In genomic region chr7:35736725-35737124, GRCh38 we compare ENCODE assay signal across 1 cellular context.
TF ChIP-seq lines count a peak whose summit lies in the region.

No MANE protein-coding gene starts in this region.

TF ChIP-seq in HepG2, 621 proteins besides CTCF, POLR2A, EP300 and RAD21 (continued from another document and continues in another):
- TF ChIP-seq ZNF142 (CRISPR knock-in tag; IDR thresholded peaks at IDR 0.05) (no peak), ZNF747 (CRISPR knock-in tag; IDR thresholded peaks at IDR 0.05; ENCODE audit: borderline replicate concordance) (no peak), DMAP1 (CRISPR knock-in tag; IDR thresholded peaks at IDR 0.05) (no peak), ZNF546 (CRISPR knock-in tag; conservative IDR thresholded peaks at IDR 0.05) (no peak), ZHX1 (CRISPR knock-in tag; IDR thresholded peaks at IDR 0.05; ENCODE audit: low read depth) (no peak), ZNF264 (CRISPR knock-in tag; IDR thresholded peaks at IDR 0.05) (no peak), ZNF382 (CRISPR knock-in tag; IDR thresholded peaks at IDR 0.05; ENCODE audit: borderline replicate concordance) (no peak), ZNF251 (CRISPR knock-in tag; IDR thresholded peaks at IDR 0.05) (no peak), YEATS4 (CRISPR knock-in tag; IDR thresholded peaks at IDR 0.05; ENCODE audit: borderline replicate concordance) (no peak), ZNF34 (CRISPR knock-in tag; IDR thresholded peaks at IDR 0.05; ENCODE audit: borderline replicate concordance) (no peak), KDM5B (CRISPR knock-in tag; IDR thresholded peaks at IDR 0.05; ENCODE audit: borderline replicate concordance) (no peak), ZSCAN9 (CRISPR knock-in tag; IDR thresholded peaks at IDR 0.05; ENCODE audit: borderline replicate concordance) (no peak), RFX1 (IDR thresholded peaks at IDR 0.05) (no peak), ZNF263 (CRISPR knock-in tag; IDR thresholded peaks at IDR 0.05) (no peak), TFE3 (CRISPR knock-in tag; IDR thresholded peaks at IDR 0.05) (no peak), ZNF3 (CRISPR knock-in tag; IDR thresholded peaks at IDR 0.05) (peak; percentile 75; the same call in 1 of the 2 replicates), ZFP41 (CRISPR knock-in tag; IDR thresholded peaks at IDR 0.05; ENCODE audit: borderline replicate concordance) (no peak), CHD2 (IDR thresholded peaks at IDR 0.05; ENCODE audit: low read depth, low read length) (no peak), HIC2 (CRISPR knock-in tag; IDR thresholded peaks at IDR 0.05; ENCODE audit: low read depth) (no peak), TCF7L2 (IDR thresholded peaks at IDR 0.05; ENCODE audit: low read depth, low read length) (no peak), ZNF605 (CRISPR knock-in tag; IDR thresholded peaks at IDR 0.05) (no peak), SNAI1 (CRISPR knock-in tag; IDR thresholded peaks at IDR 0.05; ENCODE audit: borderline replicate concordance) (no peak), ZNF670 (CRISPR knock-in tag; IDR thresholded peaks at IDR 0.05; ENCODE audit: borderline replicate concordance) (no peak), JUNB (CRISPR knock-in tag; IDR thresholded peaks at IDR 0.05; ENCODE audit: borderline replicate concordance) (no peak; the same call in 1 of the 2 replicates), GABPA (IDR thresholded peaks at IDR 0.05; ENCODE audit: low read depth, low read length) (no peak), GABPA (CRISPR knock-in tag; IDR thresholded peaks at IDR 0.05; ENCODE audit: low read depth) (no peak), ATF7-NPFF (CRISPR knock-in tag; IDR thresholded peaks at IDR 0.05; ENCODE audit: low read depth) (no peak), NFE2 (CRISPR knock-in tag; IDR thresholded peaks at IDR 0.05) (no peak), ZNF234 (CRISPR knock-in tag; conservative IDR thresholded peaks at IDR 0.05) (no peak), ZNF484 (CRISPR knock-in tag; IDR thresholded peaks at IDR 0.05; ENCODE audit: borderline replicate concordance, low read depth) (no peak), ZFP36L1 (CRISPR knock-in tag; IDR thresholded peaks at IDR 0.05) (no peak), FOXC1 (CRISPR knock-in tag; IDR thresholded peaks at IDR 0.05; ENCODE audit: borderline replicate concordance) (no peak), HOXA5 (CRISPR knock-in tag; IDR thresholded peaks at IDR 0.05) (no peak), THRA (CRISPR knock-in tag; IDR thresholded peaks at IDR 0.05; ENCODE audit: borderline replicate concordance) (0 out of 2 replicates have a peak, but pooled peaks have one; percentile 38), CREB1 (IDR thresholded peaks at IDR 0.05) (no peak), CREB1 (CRISPR knock-in tag; IDR thresholded peaks at IDR 0.05) (no peak), SP4 (CRISPR knock-in tag; IDR thresholded peaks at IDR 0.05) (no peak), NBN (conservative IDR thresholded peaks at IDR 0.05) (no peak), RBM39 (IDR thresholded peaks at IDR 0.05; ENCODE audit: low read depth, low read length, poor library complexity, severe bottlenecking) (no peak), ZNF652 (CRISPR knock-in tag; IDR thresholded peaks at IDR 0.05; ENCODE audit: borderline replicate concordance, low read depth) (no peak), TEAD2 (CRISPR knock-in tag; IDR thresholded peaks at IDR 0.05) (no peak), ARNT2 (CRISPR knock-in tag; IDR thresholded peaks at IDR 0.05; ENCODE audit: low read depth) (no peak), XRCC5 (optimal IDR thresholded peaks at IDR 0.05; ENCODE audit: low read length) (no peak), ZNF274 (CRISPR knock-in tag; IDR thresholded peaks at IDR 0.05) (no peak), EED (CRISPR knock-in tag; IDR thresholded peaks at IDR 0.05) (no peak), ZNF260 (CRISPR knock-in tag; IDR thresholded peaks at IDR 0.05; ENCODE audit: borderline replicate concordance, low read depth) (no peak), MEIS2 (CRISPR knock-in tag; IDR thresholded peaks at IDR 0.05) (no peak), SNAPC5 (CRISPR knock-in tag; IDR thresholded peaks at IDR 0.05; ENCODE audit: borderline replicate concordance) (no peak), ZNF124 (CRISPR knock-in tag; IDR thresholded peaks at IDR 0.05) (no peak), ZMYM2 (CRISPR knock-in tag; IDR thresholded peaks at IDR 0.05) (no peak), ZNF879 (CRISPR knock-in tag; IDR thresholded peaks at IDR 0.05) (no peak), IRX3 (CRISPR knock-in tag; IDR thresholded peaks at IDR 0.05; ENCODE audit: borderline replicate concordance, low read depth) (no peak), MAX (IDR thresholded peaks at IDR 0.05) (no peak), NR2F1 (CRISPR knock-in tag; IDR thresholded peaks at IDR 0.05) (peak; percentile 44 to 62; a peak in 3 of 4 replicates), RXRA (CRISPR knock-in tag; IDR thresholded peaks at IDR 0.05) (no peak), KLF6 (CRISPR knock-in tag; IDR thresholded peaks at IDR 0.05) (no peak)
